In the genomic region with DNA sequence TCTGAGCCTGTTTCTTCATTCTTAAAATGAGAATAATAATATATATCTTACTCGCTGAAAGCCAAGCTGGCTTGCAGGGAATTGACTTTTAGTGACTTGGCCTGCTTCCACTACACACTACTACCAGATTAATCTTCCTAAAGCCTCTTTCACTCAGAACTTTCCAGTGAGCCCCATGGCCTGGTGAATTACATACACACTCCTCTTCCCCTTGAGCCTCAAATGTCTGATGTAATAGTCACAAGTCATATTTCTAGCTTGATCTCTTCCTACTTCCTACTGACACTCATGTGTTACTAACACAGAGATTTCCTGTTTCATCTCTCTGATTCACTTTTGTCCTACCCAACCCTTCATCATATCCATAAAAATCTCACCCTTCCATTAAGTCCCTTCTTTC, we compare ENCODE assay signal across 23 cellular contexts.
DNase-seq lines count a peak whose midpoint lies in the region; ATAC-seq and TF ChIP-seq lines count a peak whose summit lies in the region.
"Had no signal": no experiment of that assay in that cellular context is flagged by ENCODE, and none has a peak within 500 bp of the region (broad histone marks: within the 10 kb centered on the region; RNA-seq: fewer than 3 reads in every experiment).

No MANE protein-coding gene starts in this region.

- no peak overlapping the region for H3K27ac Mint-ChIP-seq in T-cell
- H3K27ac Mint-ChIP-seq: activated CD4-positive, alpha-beta T cell treated with anti-CD3 and anti-CD28 coated beads, Interleukin-2, amount 10 ng/mL, durations not matched to agents 24 days and 14 days; activated naive CD8-positive, alpha-beta T cell treated with anti-CD3 and anti-CD28 coated beads, Interleukin-2, amount 50 U/mL, for 24 hours; activated T-cell treated with anti-CD3 and anti-CD28 coated beads, Interleukin-2, amount 50 U/mL, for 24 hours; CD8-positive, alpha-beta T cell; stimulated activated naive B cell treated with anti-CD40 and anti-IgM and Interleukin-4, amounts not matched to agents 10 μg/mL and 1 μg/mL and 100 μg/mL, for 72 hours; T-helper 2 cell treated with Interferon-gamma antibody and Interleukin-4, amounts not matched to agents 5 μg/mL and 100 μg/mL, for 36 hours had no signal

- no peak for TF ChIP-seq CTCF in cardiac fibroblast (IDR thresholded peaks at IDR 0.05; ENCODE audit: low read depth, low read length)

- no peaks in the 10 kb centered on the region for H3K9me3 Mint-ChIP-seq in T-cell
- H3K9me3 Mint-ChIP-seq: activated CD4-positive, alpha-beta T cell treated with anti-CD3 and anti-CD28 coated beads, Interleukin-2, amount 10 ng/mL, durations not matched to agents 24 days and 14 days; activated naive CD8-positive, alpha-beta T cell treated with anti-CD3 and anti-CD28 coated beads, Interleukin-2, amount 50 U/mL, for 24 hours; activated T-cell treated with anti-CD3 and anti-CD28 coated beads, Interleukin-2, amount 50 U/mL, for 24 hours; CD8-positive, alpha-beta T cell; stimulated activated naive B cell treated with anti-CD40 and anti-IgM and Interleukin-4, amounts not matched to agents 10 μg/mL and 1 μg/mL and 100 μg/mL, for 72 hours; T-helper 2 cell treated with Interferon-gamma antibody and Interleukin-4, amounts not matched to agents 5 μg/mL and 100 μg/mL, for 36 hours had no signal

- no peaks in the 10 kb centered on the region for H3K4me1 Mint-ChIP-seq in T-cell
- H3K4me1 Mint-ChIP-seq: activated CD4-positive, alpha-beta T cell treated with anti-CD3 and anti-CD28 coated beads, Interleukin-2, amount 10 ng/mL, durations not matched to agents 24 days and 14 days; activated naive CD8-positive, alpha-beta T cell treated with anti-CD3 and anti-CD28 coated beads, Interleukin-2, amount 50 U/mL, for 24 hours; stimulated activated naive B cell treated with anti-CD40 and anti-IgM and Interleukin-4, amounts not matched to agents 10 μg/mL and 1 μg/mL and 100 μg/mL, for 72 hours had no signal

- peaks cover 2 to 4% of the 10 kb centered on the region in 2 donors for H3K27me3 Mint-ChIP-seq in T-cell
- H3K27me3 Mint-ChIP-seq: activated CD4-positive, alpha-beta T cell treated with anti-CD3 and anti-CD28 coated beads, Interleukin-2, amount 10 ng/mL, durations not matched to agents 24 days and 14 days; activated naive CD8-positive, alpha-beta T cell treated with anti-CD3 and anti-CD28 coated beads, Interleukin-2, amount 50 U/mL, for 24 hours had no signal

- H3K4me3 Mint-ChIP-seq in T-cell: no peak overlapping the region
- H3K4me3 Mint-ChIP-seq: activated CD4-positive, alpha-beta T cell treated with anti-CD3 and anti-CD28 coated beads, Interleukin-2, amount 10 ng/mL, durations not matched to agents 24 days and 14 days; activated naive CD8-positive, alpha-beta T cell treated with anti-CD3 and anti-CD28 coated beads, Interleukin-2, amount 50 U/mL, for 24 hours; activated T-cell treated with anti-CD3 and anti-CD28 coated beads, Interleukin-2, amount 50 U/mL, for 24 hours; CD8-positive, alpha-beta T cell; stimulated activated naive B cell treated with anti-CD40 and anti-IgM and Interleukin-4, amounts not matched to agents 10 μg/mL and 1 μg/mL and 100 μg/mL, for 72 hours; T-helper 2 cell treated with Interferon-gamma antibody and Interleukin-4, amounts not matched to agents 5 μg/mL and 100 μg/mL, for 36 hours had no signal

- peak; percentile 56 for DNase-seq in A172 (ENCODE audit: low spot score)
- peak; percentile 41 for DNase-seq in NCI-H460 (ENCODE audit: extremely low read depth, low read depth)
- DNase-seq in cardiac fibroblast (ENCODE audit: low read depth in 2 of 2): peak; percentile 37 to 76
- peak; percentile 36 for DNase-seq in kidney glomerular epithelial cell (lab: John Stamatoyannopoulos, UW)
- DNase-seq in cerebellar cortex (ENCODE audit: low spot score): no peak
- no peak for DNase-seq in NCI-H2029 (lab: John Stamatoyannopoulos, UW)
- no peak for DNase-seq in T-cell
- DNase-seq: activated CD4-positive, alpha-beta T cell treated with anti-CD3 and anti-CD28 coated beads, Interleukin-2, amount 10 ng/mL, durations not matched to agents 24 days and 14 days; activated naive CD8-positive, alpha-beta T cell treated with anti-CD3 and anti-CD28 coated beads, Interleukin-2, amount 50 U/mL, for 24 hours; activated T-cell treated with anti-CD3 and anti-CD28 coated beads, Interleukin-2, amount 50 U/mL, for 24 hours; CD8-positive, alpha-beta T cell; erythroblast; GDM1; NCI-H1436 treated with DMSO at 0.1 percent for 48 hours; NCI-H510A treated with DMSO at 0.1 percent for 48 hours; Peyer's patch; stimulated activated naive B cell treated with anti-CD40 and anti-IgM and Interleukin-4, amounts not matched to agents 10 μg/mL and 1 μg/mL and 100 μg/mL, for 72 hours; uterus had no signal

- no peak overlapping the region for H3K4me3 ChIP-seq in cardiac fibroblast (replicated peaks in 1 of 2; ENCODE audit: low read depth in 2 of 2, low read length in 2 of 2)
- H3K4me3 ChIP-seq: A549, lung, Peyer's patch, uterus had no signal

- POLR2A ChIA-PET in T-cell (lab: Charles Lee): no interaction called here

- no peak for ATAC-seq in T-cell (replicated peaks in 1 of 4)
- no peak for ATAC-seq in HG03175 (IDR thresholded peaks at IDR 0.05; ENCODE audit: unreplicated experiment)
- ATAC-seq: A549; activated naive CD8-positive, alpha-beta T cell treated with anti-CD3 and anti-CD28 coated beads, Interleukin-2, amount 50 U/mL, for 24 hours; CD8-positive, alpha-beta T cell; HepG2; stimulated activated naive B cell treated with anti-CD40 and anti-IgM and Interleukin-4, amounts not matched to agents 10 μg/mL and 1 μg/mL and 100 μg/mL, for 72 hours had no signal

- H3K36me3 Mint-ChIP-seq in T-cell: no peaks in the 10 kb centered on the region
- H3K36me3 Mint-ChIP-seq: CD8-positive, alpha-beta T cell; stimulated activated naive B cell treated with anti-CD40 and anti-IgM and Interleukin-4, amounts not matched to agents 10 μg/mL and 1 μg/mL and 100 μg/mL, for 72 hours had no signal

- CTCF ChIA-PET in T-cell (lab: Charles Lee): no interaction called here

Comparison
In these comparisons a context has a peak if more than half of its experiments do, and no peak if none do; other contexts are left out.
1. DNase-seq: peak in A172 (single experiment), NCI-H460 (single experiment), cardiac fibroblast (2 of 2) and kidney glomerular epithelial cell (single experiment); none in cerebellar cortex (single experiment), NCI-H2029 (single experiment) and T-cell (0 of 34).